Comparison of ENCODE assay signal across 34 cellular contexts in the genomic region with DNA sequence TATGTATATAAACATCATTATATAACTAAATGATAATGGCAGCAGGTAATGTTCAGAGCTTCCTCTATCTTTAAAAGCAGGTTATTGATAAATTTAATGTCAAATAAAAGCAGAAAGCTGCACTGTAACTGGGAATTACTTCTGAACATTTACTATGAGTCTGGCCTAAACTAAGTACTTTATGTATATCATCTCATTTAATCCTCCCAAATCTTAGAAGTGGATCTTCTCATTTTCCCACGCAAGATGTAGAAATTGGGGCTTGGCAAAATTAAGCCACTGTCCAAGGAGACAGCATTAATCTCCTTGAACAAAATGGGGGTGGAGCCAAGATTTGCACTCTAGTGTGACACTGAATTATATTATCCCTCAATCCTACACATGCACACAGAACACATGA. TPM values are rescaled to one million over a fixed set of nuclear protein-coding genes. Genes with fewer than 3 reads are reported as not detected.
A peak's percentile ranks its signal among the peaks of the same experiment; 100 is the strongest.
DNase-seq lines count a peak whose midpoint lies in the region; ATAC-seq and TF ChIP-seq lines count a peak whose summit lies in the region.
"Had no signal": no experiment of that assay in that cellular context is flagged by ENCODE, and none has a peak within 500 bp of the region (broad histone marks: within the 10 kb centered on the region; RNA-seq: fewer than 3 reads in every experiment).

No MANE protein-coding gene starts in this region.

- peaks cover 100% of the 10 kb centered on the region for H3K79me2 ChIP-seq in Loucy (ENCODE audit: insufficient read depth, low read length)

- ATAC-seq in central memory CD8-positive, alpha-beta T cell (replicated peaks; ENCODE audit: extremely low read depth, poor library complexity, severe bottlenecking), result no peak
- ATAC-seq in stimulated activated naive B cell treated with anti-CD40 and anti-IgM and Interleukin-4, amounts not matched to agents 10 μg/mL and 1 μg/mL and 100 μg/mL, for 72 hours (replicated peaks), result no peak
- ATAC-seq in gastrocnemius medialis (no peak), GM19397 (IDR thresholded peaks at IDR 0.05; ENCODE audit: unreplicated experiment) (no peak)
- ATAC-seq: Panc1 had no signal

- no peaks in the 10 kb centered on the region for H3K9me3 ChIP-seq in Loucy (ENCODE audit: insufficient read depth, low read depth, low read length)
- H3K9me3 ChIP-seq in gastrocnemius medialis, result no peaks in the 10 kb centered on the region
- H3K9me3 ChIP-seq: left ventricle myocardium inferior had no signal

- DNase-seq in activated T-cell treated with anti-CD3 and anti-CD28 coated beads, Interleukin-2, amount 50 U/mL, for 24 hours, result no peak
- no peak for DNase-seq in activated T-cell treated with anti-CD3 and anti-CD28 coated beads, Interleukin-2, amount 50 U/mL, for 48 hours
- no peak for DNase-seq in central memory CD8-positive, alpha-beta T cell (ENCODE audit: low spot score in 2 of 2)
- no peak for DNase-seq in stimulated activated naive B cell treated with anti-CD40 and anti-IgM and Interleukin-4, amounts not matched to agents 10 μg/mL and 1 μg/mL and 100 μg/mL, for 72 hours
- DNase-seq in gastrocnemius medialis (no peak), GM03348 (ENCODE audit: low spot score) (no peak)
- DNase-seq: 8988T; activated CD4-positive, alpha-beta T cell treated with anti-CD3 and anti-CD28 coated beads for 4 hours; activated CD8-positive, alpha-beta memory T cell treated with anti-CD3 and anti-CD28 coated beads for 24 hours; activated effector memory CD4-positive, alpha-beta T cell treated with Interleukin-2 at 50 U/mL for 16 hours; activated T-cell treated with anti-CD3 and anti-CD28 coated beads for 4 hours; erythroblast; H7; head of caudate nucleus; KG1; left ventricle myocardium inferior; mesendoderm; NCI-H1417 treated with DMSO at 0.1 percent for 48 hours; NCI-H2081 treated with DMSO at 0.1 percent for 48 hours; NCI-H2227 treated with DMSO at 0.1 percent for 48 hours; NCI-H526 treated with DMSO at 0.1 percent for 48 hours; NK-92 treated with Interleukin-12 subunit alpha and Interleukin-12 subunit beta, amount 100 ng/mL, for 24 hours; Right ventricle myocardium superior; stimulated activated CD4-positive, alpha-beta T cell treated with anti-CD3 and anti-CD28 coated beads, Interleukin-15, amount 100 ng/mL, for 24 hours; stimulated activated naive CD4-positive, alpha-beta T cell; T1000 had no signal

- in situ Hi-C loops in gastrocnemius medialis (cut with MboI; ENCODE audit: low sequenced_read_pairs in 4 of 4), result no loop called here

- peaks cover 93% of the 10 kb centered on the region for H4K20me1 ChIP-seq in Loucy (ENCODE audit: insufficient read depth, low read length, poor library complexity, severe bottlenecking)

- H3K27me3 Mint-ChIP-seq in activated T-cell treated with anti-CD3 and anti-CD28 coated beads, Interleukin-2, amount 50 U/mL, for 24 hours, result no peaks in the 10 kb centered on the region
- no peaks in the 10 kb centered on the region for H3K27me3 Mint-ChIP-seq in central memory CD8-positive, alpha-beta T cell
- no peaks in the 10 kb centered on the region for H3K27me3 Mint-ChIP-seq in stimulated activated naive B cell treated with anti-CD40 and anti-IgM and Interleukin-4, amounts not matched to agents 10 μg/mL and 1 μg/mL and 100 μg/mL, for 72 hours

- H3F3A ChIP-seq in Loucy (ENCODE audit: low read depth), result no peaks in the 10 kb centered on the region

- H3K36me3 ChIP-seq in Loucy (ENCODE audit: insufficient read depth, low read length) (peaks cover 4% of the 10 kb centered on the region; the same call in 1 of the 2 replicates), gastrocnemius medialis (no peaks in the 10 kb centered on the region)
- H3K36me3 ChIP-seq: left ventricle myocardium inferior had no signal

- peak overlapping the region; percentile 84 for H3K4me3 ChIP-seq in Loucy (ENCODE audit: low read length, poor library complexity, severe bottlenecking)
- H3K4me3 ChIP-seq in gastrocnemius medialis, result no peak overlapping the region
- H3K4me3 ChIP-seq: left ventricle myocardium inferior had no signal

- no peaks in the 10 kb centered on the region for H3K9me3 Mint-ChIP-seq in activated T-cell treated with anti-CD3 and anti-CD28 coated beads, Interleukin-2, amount 50 U/mL, for 24 hours
- no peaks in the 10 kb centered on the region for H3K9me3 Mint-ChIP-seq in central memory CD8-positive, alpha-beta T cell
- H3K9me3 Mint-ChIP-seq in stimulated activated naive B cell treated with anti-CD40 and anti-IgM and Interleukin-4, amounts not matched to agents 10 μg/mL and 1 μg/mL and 100 μg/mL, for 72 hours, result no peaks in the 10 kb centered on the region
- H3K9me3 Mint-ChIP-seq: type B pancreatic cell had no signal

- no peaks in the 10 kb centered on the region for H3K9me2 ChIP-seq in Loucy (replicated peaks; ENCODE audit: low read depth, low read length)

- H3K4me1 ChIP-seq in Loucy (ENCODE audit: insufficient read depth, low read length, poor library complexity, severe bottlenecking) (peaks cover 81% of the 10 kb centered on the region), gastrocnemius medialis (peaks cover 45 to 66% of the 10 kb centered on the region in 2 donors)

- no peak overlapping the region for H2AFZ ChIP-seq in Loucy (ENCODE audit: low read length)

- intact Hi-C loops in gastrocnemius medialis (cut with DNase I; ENCODE audit: low total_unique reads), result no loop called here

- peaks cover 91% of the 10 kb centered on the region for H3K4me1 Mint-ChIP-seq in activated T-cell treated with anti-CD3 and anti-CD28 coated beads, Interleukin-2, amount 50 U/mL, for 24 hours (ENCODE audit: low read depth)
- peaks cover 93% of the 10 kb centered on the region for H3K4me1 Mint-ChIP-seq in central memory CD8-positive, alpha-beta T cell
- peaks cover 56 to 79% of the 10 kb centered on the region in 2 donors for H3K4me1 Mint-ChIP-seq in stimulated activated naive B cell treated with anti-CD40 and anti-IgM and Interleukin-4, amounts not matched to agents 10 μg/mL and 1 μg/mL and 100 μg/mL, for 72 hours

- H3K4me2 ChIP-seq in Loucy (ENCODE audit: low read depth, low read length, poor library complexity, severe bottlenecking), result peak overlapping the region; percentile 98

- H3K36me3 Mint-ChIP-seq in activated T-cell treated with anti-CD3 and anti-CD28 coated beads, Interleukin-2, amount 50 U/mL, for 24 hours (ENCODE audit: low read depth), result peaks cover 39% of the 10 kb centered on the region
- peaks cover 25% of the 10 kb centered on the region for H3K36me3 Mint-ChIP-seq in central memory CD8-positive, alpha-beta T cell (ENCODE audit: insufficient read depth)
- H3K36me3 Mint-ChIP-seq in stimulated activated naive B cell treated with anti-CD40 and anti-IgM and Interleukin-4, amounts not matched to agents 10 μg/mL and 1 μg/mL and 100 μg/mL, for 72 hours, result peaks cover 55 to 69% of the 10 kb centered on the region in 2 donors

- no peak overlapping the region for H3K4me3 Mint-ChIP-seq in activated T-cell treated with anti-CD3 and anti-CD28 coated beads, Interleukin-2, amount 50 U/mL, for 24 hours
- H3K4me3 Mint-ChIP-seq in central memory CD8-positive, alpha-beta T cell, result peak overlapping the region; percentile 74
- H3K4me3 Mint-ChIP-seq in stimulated activated naive B cell treated with anti-CD40 and anti-IgM and Interleukin-4, amounts not matched to agents 10 μg/mL and 1 μg/mL and 100 μg/mL, for 72 hours, result peak overlapping the region; percentile 62 to 84
- H3K4me3 Mint-ChIP-seq: type B pancreatic cell had no signal

- no peak for TF ChIP-seq CTCF in Loucy (conservative IDR thresholded peaks at IDR 0.05; ENCODE audit: low read length)
- no peak for TF ChIP-seq CTCF in gastrocnemius medialis (IDR thresholded peaks at IDR 0.05 in 4 of 5, conservative IDR thresholded peaks at IDR 0.05 in 1 of 5)

- TF ChIP-seq POLR2A in gastrocnemius medialis (IDR thresholded peaks at IDR 0.05), result no peak

- peak overlapping the region; percentile 21 for H3K9ac ChIP-seq in Loucy (ENCODE audit: low read depth, low read length, poor library complexity, severe bottlenecking)

- H3K27ac Mint-ChIP-seq in activated T-cell treated with anti-CD3 and anti-CD28 coated beads, Interleukin-2, amount 50 U/mL, for 24 hours, result peak overlapping the region; percentile 39
- H3K27ac Mint-ChIP-seq in central memory CD8-positive, alpha-beta T cell (ENCODE audit: low read depth), result peak overlapping the region; percentile 93
- peak overlapping the region; percentile 95 for H3K27ac Mint-ChIP-seq in stimulated activated naive B cell treated with anti-CD40 and anti-IgM and Interleukin-4, amounts not matched to agents 10 μg/mL and 1 μg/mL and 100 μg/mL, for 72 hours
- H3K27ac Mint-ChIP-seq: type B pancreatic cell had no signal

- H3K27ac ChIP-seq in gastrocnemius medialis, result no peak overlapping the region
- H3K27ac ChIP-seq: left ventricle myocardium inferior, VCaP had no signal

- H3K27me3 ChIP-seq in Loucy (ENCODE audit: insufficient read depth, low read length, poor library complexity, severe bottlenecking), result no peaks in the 10 kb centered on the region
- H3K27me3 ChIP-seq in gastrocnemius medialis, result no peaks in the 10 kb centered on the region

RNA-seq across cellular contexts. Expression of gene NIN, which starts 5.7 kb away (rescaled TPM):
- total RNA-seq in gastrocnemius medialis, result 10 to 100 TPM; 16.2 to 49.3 (median 29.2) TPM

RNA-seq across cellular contexts. Expression of gene ABHD12B, which starts 46.5 kb away (rescaled TPM):
- total RNA-seq in gastrocnemius medialis, result not detected
- total RNA-seq: astrocyte, cardiac septum, left ventricle myocardium inferior, pulmonary artery endothelial cell, Right ventricle myocardium superior had no signal

Comparison
In these comparisons a context has a peak if more than half of its experiments do, and no peak if none do; other contexts are left out.
1. H3K27ac Mint-ChIP-seq: peak in every context shown above with its lines; median percentile 95 in stimulated activated naive B cell treated with anti-CD40 and anti-IgM and Interleukin-4, amounts not matched to agents 10 μg/mL and 1 μg/mL and 100 μg/mL, for 72 hours; 93 in central memory CD8-positive, alpha-beta T cell; 39 in activated T-cell treated with anti-CD3 and anti-CD28 coated beads, Interleukin-2, amount 50 U/mL, for 24 hours.